In the genomic region with DNA sequence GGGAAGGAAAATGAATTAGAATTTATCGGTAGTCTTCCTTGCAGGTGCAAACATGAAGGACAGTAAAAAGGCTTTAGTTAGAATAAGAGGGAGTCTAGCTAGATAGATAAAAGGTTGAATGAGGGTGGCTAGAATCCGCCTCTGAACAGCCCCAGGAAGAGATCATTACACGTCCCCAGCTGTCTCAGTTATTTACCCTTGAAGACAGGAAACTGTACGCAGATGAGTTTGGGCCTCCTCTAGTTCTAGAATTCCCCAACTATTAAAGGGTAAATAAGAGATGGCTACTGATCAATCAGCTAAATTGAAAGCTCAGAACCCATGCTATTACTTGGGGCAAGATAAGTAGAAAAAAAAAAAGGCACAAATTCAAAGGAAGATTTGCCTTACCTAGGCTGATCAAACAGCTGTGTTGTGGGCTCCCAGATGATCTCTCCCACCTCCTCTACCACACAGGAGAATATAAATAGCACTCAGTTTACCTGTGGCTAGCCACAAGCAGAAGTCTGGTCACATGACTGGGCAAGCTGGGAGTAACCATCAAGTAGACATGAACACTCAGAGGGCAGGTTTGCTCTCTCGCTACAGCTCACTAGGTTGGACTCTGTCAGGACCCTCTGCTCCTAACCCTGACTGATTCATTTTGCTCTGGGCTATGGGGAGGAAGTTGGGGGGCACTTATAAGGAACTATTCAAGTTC, we compare ENCODE assay signal across 8 cellular contexts. TPM values are rescaled to one million over a fixed set of nuclear protein-coding genes. Genes with fewer than 3 reads are reported as not detected.
DNase-seq lines count a peak whose midpoint lies in the region; ATAC-seq and TF ChIP-seq lines count a peak whose summit lies in the region.

No MANE protein-coding gene starts in this region.

- peaks cover 7% of the 10 kb centered on the region for H3K9me3 Mint-ChIP-seq in activated T-helper 1 cell treated with anti-CD3 and anti-CD28 coated beads, Interleukin-12 subunit alpha, Interleukin-12 subunit beta, Interleukin-2, Interleukin-4 antibody, amounts not matched to agents 30 ng/mL and 10 ng/mL and 1 ng/mL, durations not matched to agents 14 hours and 24 hours and 36 hours

- ATAC-seq in HG03066 (IDR thresholded peaks at IDR 0.05; ENCODE audit: low read depth, unreplicated experiment), result peak; percentile 48

- TF ChIP-seq CTCF in brain microvascular endothelial cell (IDR thresholded peaks at IDR 0.05; ENCODE audit: low read depth, low read length, missing control alignments), result no peak

- peak overlapping the region; percentile 78 for H3K4me3 Mint-ChIP-seq in activated T-helper 1 cell treated with anti-CD3 and anti-CD28 coated beads, Interleukin-12 subunit alpha, Interleukin-12 subunit beta, Interleukin-2, Interleukin-4 antibody, amounts not matched to agents 30 ng/mL and 10 ng/mL and 1 ng/mL, durations not matched to agents 14 hours and 24 hours and 36 hours

- H3K4me1 Mint-ChIP-seq in activated T-helper 1 cell treated with anti-CD3 and anti-CD28 coated beads, Interleukin-12 subunit alpha, Interleukin-12 subunit beta, Interleukin-2, Interleukin-4 antibody, amounts not matched to agents 30 ng/mL and 10 ng/mL and 1 ng/mL, durations not matched to agents 14 hours and 24 hours and 36 hours (ENCODE audit: low read depth), result peaks cover 69% of the 10 kb centered on the region

- H3K36me3 ChIP-seq in brain microvascular endothelial cell (replicated peaks), result no peaks in the 10 kb centered on the region

- H3K4me3 ChIP-seq in brain microvascular endothelial cell (ENCODE audit: low read depth, low read length), result no peak overlapping the region

- intact Hi-C loops in activated T-helper 1 cell treated with anti-CD3 and anti-CD28 coated beads, Interleukin-12 subunit alpha, Interleukin-12 subunit beta, Interleukin-2, Interleukin-4 antibody, amounts not matched to agents 30 ng/mL and 10 ng/mL and 1 ng/mL, durations not matched to agents 14 hours and 24 hours and 36 hours (cut with micrococcal nuclease), result loop anchor here (1.0 to 5.0 kb wide), 2 partner anchors 39 to 990 kb away; no protein-coding TSS in a partner anchor

- H3K27me3 Mint-ChIP-seq in activated T-helper 1 cell treated with anti-CD3 and anti-CD28 coated beads, Interleukin-12 subunit alpha, Interleukin-12 subunit beta, Interleukin-2, Interleukin-4 antibody, amounts not matched to agents 30 ng/mL and 10 ng/mL and 1 ng/mL, durations not matched to agents 14 hours and 24 hours and 36 hours (ENCODE audit: insufficient read depth), result no peaks in the 10 kb centered on the region

- H3K27ac Mint-ChIP-seq in activated T-helper 1 cell treated with anti-CD3 and anti-CD28 coated beads, Interleukin-12 subunit alpha, Interleukin-12 subunit beta, Interleukin-2, Interleukin-4 antibody, amounts not matched to agents 30 ng/mL and 10 ng/mL and 1 ng/mL, durations not matched to agents 14 hours and 24 hours and 36 hours, result peak overlapping the region; percentile 93

- H3K36me3 Mint-ChIP-seq in activated T-helper 1 cell treated with anti-CD3 and anti-CD28 coated beads, Interleukin-12 subunit alpha, Interleukin-12 subunit beta, Interleukin-2, Interleukin-4 antibody, amounts not matched to agents 30 ng/mL and 10 ng/mL and 1 ng/mL, durations not matched to agents 14 hours and 24 hours and 36 hours (ENCODE audit: low read depth), result peaks cover 14% of the 10 kb centered on the region

- no peak overlapping the region for H3K27ac ChIP-seq in brain microvascular endothelial cell

- no peaks in the 10 kb centered on the region for H3K27me3 ChIP-seq in brain microvascular endothelial cell (replicated peaks)

- in situ Hi-C loops in brain microvascular endothelial cell (cut with HindIII; ENCODE audit: low pct_ligation_motif_present, low sequenced_read_pairs), result no loop called here

- DNase-seq in stimulated activated naive CD4-positive, alpha-beta T cell (lab: John Stamatoyannopoulos, UW), result peak in 5 of 6 experiments; percentile 12 to 63 (median 46)
- DNase-seq in stimulated activated naive CD4-positive, alpha-beta T cell treated with Interleukin-2 at 50 U/mL for 16 hours (lab: John Stamatoyannopoulos, UW), result no peak
- DNase-seq in activated T-helper 1 cell treated with anti-CD3 and anti-CD28 coated beads, Interleukin-12 subunit alpha, Interleukin-12 subunit beta, Interleukin-2, Interleukin-4 antibody, amounts not matched to agents 30 ng/mL and 10 ng/mL and 1 ng/mL, durations not matched to agents 14 hours and 24 hours and 36 hours (ENCODE audit: low spot score), result no peak
- DNase-seq in NCI-H345 (lab: John Stamatoyannopoulos, UW) (no peak), NCI-H146 (lab: John Stamatoyannopoulos, UW) (no peak), GF-D8 (lab: John Stamatoyannopoulos, UW) (no peak), brain microvascular endothelial cell (no peak)

RNA-seq across cellular contexts. Expression of a gene that starts 17.0 kb away (rescaled TPM):
- total RNA-seq in activated T-helper 1 cell treated with anti-CD3 and anti-CD28 coated beads, Interleukin-12 subunit alpha, Interleukin-12 subunit beta, Interleukin-2, Interleukin-4 antibody, amounts not matched to agents 30 ng/mL and 10 ng/mL and 1 ng/mL, durations not matched to agents 14 hours and 24 hours and 36 hours, result 13.9 and 14.8 TPM in 2 replicates

RNA-seq across cellular contexts. Expression of a gene that starts 39.2 kb away (rescaled TPM):
- total RNA-seq in activated T-helper 1 cell treated with anti-CD3 and anti-CD28 coated beads, Interleukin-12 subunit alpha, Interleukin-12 subunit beta, Interleukin-2, Interleukin-4 antibody, amounts not matched to agents 30 ng/mL and 10 ng/mL and 1 ng/mL, durations not matched to agents 14 hours and 24 hours and 36 hours, result 71.6 and 75.4 TPM in 2 replicates

RNA-seq across cellular contexts. Expression of a gene that starts 41.5 kb away (rescaled TPM):
- 68.5 and 71.1 TPM in 2 replicates for total RNA-seq in activated T-helper 1 cell treated with anti-CD3 and anti-CD28 coated beads, Interleukin-12 subunit alpha, Interleukin-12 subunit beta, Interleukin-2, Interleukin-4 antibody, amounts not matched to agents 30 ng/mL and 10 ng/mL and 1 ng/mL, durations not matched to agents 14 hours and 24 hours and 36 hours

Comparison
In these comparisons a context has a peak if more than half of its experiments do, and no peak if none do; other contexts are left out.
1. DNase-seq: peak in stimulated activated naive CD4-positive, alpha-beta T cell (5 of 6); none in stimulated activated naive CD4-positive, alpha-beta T cell treated with Interleukin-2 at 50 U/mL for 16 hours (single experiment), activated T-helper 1 cell treated with anti-CD3 and anti-CD28 coated beads, Interleukin-12 subunit alpha, Interleukin-12 subunit beta, Interleukin-2, Interleukin-4 antibody, amounts not matched to agents 30 ng/mL and 10 ng/mL and 1 ng/mL, durations not matched to agents 14 hours and 24 hours and 36 hours (single experiment), NCI-H345 (single experiment), NCI-H146 (single experiment), GF-D8 (single experiment) and brain microvascular endothelial cell (single experiment).